8 cellular contexts compared by ENCODE assay signal in the genomic region with DNA sequence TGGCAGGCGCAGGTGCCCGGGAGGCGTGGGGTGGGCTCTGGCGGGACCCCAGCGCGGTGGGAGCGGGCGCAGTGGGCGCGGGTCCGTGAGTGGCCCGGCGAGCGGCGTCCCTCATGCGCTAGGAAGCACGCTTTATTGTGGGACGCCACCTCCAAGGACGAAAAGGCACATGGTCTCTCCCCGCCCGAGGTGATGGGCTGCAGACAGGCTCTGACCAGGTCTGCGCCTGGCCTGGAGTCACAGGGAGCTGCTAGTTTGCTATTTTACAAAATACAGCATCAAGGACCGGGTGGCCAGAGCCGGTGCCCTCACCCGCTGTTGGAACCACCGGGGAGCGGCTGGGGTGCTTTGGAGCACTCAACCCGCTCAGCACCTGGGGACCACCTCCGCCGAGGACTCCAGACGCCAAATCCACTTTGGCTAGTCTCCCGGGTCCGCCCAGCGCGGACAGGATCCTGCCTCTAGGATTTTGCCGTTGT.
DNase-seq lines count a peak whose midpoint lies in the region; ATAC-seq and TF ChIP-seq lines count a peak whose summit lies in the region.

No MANE protein-coding gene starts in this region.

- H3K4me1 ChIP-seq in right atrium auricular region = peaks cover 0 to 88% of the 10 kb centered on the region in 2 donors
- H3K4me1 ChIP-seq in sigmoid colon = peaks cover 0 to 84% (median 75%) of the 10 kb centered on the region in 4 donors

- CTCF ChIA-PET in AG04450 (lab: Charles Lee) = interaction anchor here (0.7 to 2.9 kb wide), 5 partner anchors 12 to 53 kb away, joined by 3 to 20 read pairs (median 4); no protein-coding TSS in a partner anchor

- intact Hi-C loops in activated T-helper 2 cell treated with anti-CD3 and anti-CD28 coated beads, Interferon-gamma antibody, Interleukin-2, Interleukin-4, amounts not matched to agents 10 μg/mL and 5 μg/mL and 100 μg/mL, durations not matched to agents 14 hours and 24 hours and 36 hours (cut with micrococcal nuclease) = loop anchor here (1.0 to 5.0 kb wide), 4 partner anchors 8 to 305 kb away; no protein-coding TSS in a partner anchor
- intact Hi-C loops in sigmoid colon (cut with DNase I) = loop anchor here (2.0 to 10.0 kb wide), 2 partner anchors 46 to 192 kb away; no protein-coding TSS in a partner anchor

- no peaks in the 10 kb centered on the region for H3K27me3 ChIP-seq in AG04450 (ENCODE audit: control insufficient read depth, insufficient read depth, low read length)
- H3K27me3 ChIP-seq in right atrium auricular region = no peaks in the 10 kb centered on the region
- H3K27me3 ChIP-seq in sigmoid colon = no peaks in the 10 kb centered on the region

- no peaks in the 10 kb centered on the region for H3K9me3 Mint-ChIP-seq in IgD-negative memory B cell
- no peaks in the 10 kb centered on the region for H3K9me3 Mint-ChIP-seq in activated T-helper 2 cell treated with anti-CD3 and anti-CD28 coated beads, Interferon-gamma antibody, Interleukin-2, Interleukin-4, amounts not matched to agents 10 μg/mL and 5 μg/mL and 100 μg/mL, durations not matched to agents 14 hours and 24 hours and 36 hours

- H3K4me1 Mint-ChIP-seq in IgD-negative memory B cell = peaks cover 54 to 65% (median 55%) of the 10 kb centered on the region in 3 donors
- peaks cover 60% of the 10 kb centered on the region for H3K4me1 Mint-ChIP-seq in activated T-helper 2 cell treated with anti-CD3 and anti-CD28 coated beads, Interferon-gamma antibody, Interleukin-2, Interleukin-4, amounts not matched to agents 10 μg/mL and 5 μg/mL and 100 μg/mL, durations not matched to agents 14 hours and 24 hours and 36 hours (ENCODE audit: low read depth)

- no peak for TF ChIP-seq POLR2A in sigmoid colon (IDR thresholded peaks at IDR 0.05)

- H3K4me3 ChIP-seq in AG04450 (ENCODE audit: low read depth, low read length) (peak overlapping the region; percentile 88), right atrium auricular region (peak overlapping the region; percentile 71 to 78), sigmoid colon (peak overlapping the region; percentile 78 to 97 (median 88))

- POLR2A ChIA-PET in AG04450 (lab: Yijun Ruan, JAX) = interaction anchor here (1.1 to 3.4 kb wide), 4 partner anchors 15 to 34 kb away, joined by 3 to 15 read pairs (median 6); no protein-coding TSS in a partner anchor

- peaks cover 5% of the 10 kb centered on the region for H3K36me3 Mint-ChIP-seq in IgD-negative memory B cell
- H3K36me3 Mint-ChIP-seq in activated T-helper 2 cell treated with anti-CD3 and anti-CD28 coated beads, Interferon-gamma antibody, Interleukin-2, Interleukin-4, amounts not matched to agents 10 μg/mL and 5 μg/mL and 100 μg/mL, durations not matched to agents 14 hours and 24 hours and 36 hours (ENCODE audit: low read depth) = peaks cover 29% of the 10 kb centered on the region

- peak; percentile 9 for ATAC-seq in GM18907 (IDR thresholded peaks at IDR 0.05; ENCODE audit: unreplicated experiment)

- peaks cover 3% of the 10 kb centered on the region for H3K27me3 Mint-ChIP-seq in IgD-negative memory B cell
- no peaks in the 10 kb centered on the region for H3K27me3 Mint-ChIP-seq in activated T-helper 2 cell treated with anti-CD3 and anti-CD28 coated beads, Interferon-gamma antibody, Interleukin-2, Interleukin-4, amounts not matched to agents 10 μg/mL and 5 μg/mL and 100 μg/mL, durations not matched to agents 14 hours and 24 hours and 36 hours (ENCODE audit: low read depth)

- peak overlapping the region; percentile 90 to 93 (median 92) for H3K27ac Mint-ChIP-seq in IgD-negative memory B cell
- H3K27ac Mint-ChIP-seq in activated T-helper 2 cell treated with anti-CD3 and anti-CD28 coated beads, Interferon-gamma antibody, Interleukin-2, Interleukin-4, amounts not matched to agents 10 μg/mL and 5 μg/mL and 100 μg/mL, durations not matched to agents 14 hours and 24 hours and 36 hours = peak overlapping the region; percentile 98

- peak in 1 of 4 donors; percentile 13 for TF ChIP-seq EP300 in sigmoid colon (IDR thresholded peaks at IDR 0.05)

- H3K36me3 ChIP-seq in right atrium auricular region (no peaks in the 10 kb centered on the region), sigmoid colon (no peaks in the 10 kb centered on the region)

- 0 to 1% methylated on average over 36 of the region's 36 CpGs for WGBS in sigmoid colon, 2 donors

- peak overlapping the region; percentile 90 to 95 (median 94) for H3K4me3 Mint-ChIP-seq in IgD-negative memory B cell
- H3K4me3 Mint-ChIP-seq in activated T-helper 2 cell treated with anti-CD3 and anti-CD28 coated beads, Interferon-gamma antibody, Interleukin-2, Interleukin-4, amounts not matched to agents 10 μg/mL and 5 μg/mL and 100 μg/mL, durations not matched to agents 14 hours and 24 hours and 36 hours (ENCODE audit: low read depth) = peak overlapping the region; percentile 99

- no peak for TF ChIP-seq CTCF in AG04450 (IDR thresholded peaks at IDR 0.05; ENCODE audit: low read depth, low read length)
- TF ChIP-seq CTCF in right atrium auricular region (IDR thresholded peaks at IDR 0.05) = no peak
- peak in 1 of 4 experiments; percentile 12 for TF ChIP-seq CTCF in sigmoid colon (IDR thresholded peaks at IDR 0.05)

- H3K9me3 ChIP-seq in AG04450 (ENCODE audit: control insufficient read depth, insufficient read depth, low read length) (no peaks in the 10 kb centered on the region; the same call in 1 of the 2 replicates), right atrium auricular region (no peaks in the 10 kb centered on the region), sigmoid colon (no peaks in the 10 kb centered on the region)

- peak overlapping the region; percentile 68 for H3K27ac ChIP-seq in AG04450 (ENCODE audit: low read depth, low read length)
- H3K27ac ChIP-seq in right atrium auricular region = peak overlapping the region; percentile 92 to 93
- peak overlapping the region; percentile 92 to 99 (median 98) for H3K27ac ChIP-seq in sigmoid colon

- DNase-seq in AG04450 (ENCODE audit: low read depth, low spot score) (no peak), right atrium auricular region (ENCODE audit: low spot score) (no peak), sigmoid colon (peak; percentile 85), OCI-M1 (lab: John Stamatoyannopoulos, UW) (no peak), mucosa of gallbladder (ENCODE audit: low spot score) (no peak)
- DNase-seq in activated T-helper 2 cell treated with anti-CD3 and anti-CD28 coated beads, Interferon-gamma antibody, Interleukin-2, Interleukin-4, amounts not matched to agents 10 μg/mL and 5 μg/mL and 100 μg/mL, durations not matched to agents 14 hours and 24 hours and 36 hours (ENCODE audit: low spot score) = no peak
